In the genomic region with DNA sequence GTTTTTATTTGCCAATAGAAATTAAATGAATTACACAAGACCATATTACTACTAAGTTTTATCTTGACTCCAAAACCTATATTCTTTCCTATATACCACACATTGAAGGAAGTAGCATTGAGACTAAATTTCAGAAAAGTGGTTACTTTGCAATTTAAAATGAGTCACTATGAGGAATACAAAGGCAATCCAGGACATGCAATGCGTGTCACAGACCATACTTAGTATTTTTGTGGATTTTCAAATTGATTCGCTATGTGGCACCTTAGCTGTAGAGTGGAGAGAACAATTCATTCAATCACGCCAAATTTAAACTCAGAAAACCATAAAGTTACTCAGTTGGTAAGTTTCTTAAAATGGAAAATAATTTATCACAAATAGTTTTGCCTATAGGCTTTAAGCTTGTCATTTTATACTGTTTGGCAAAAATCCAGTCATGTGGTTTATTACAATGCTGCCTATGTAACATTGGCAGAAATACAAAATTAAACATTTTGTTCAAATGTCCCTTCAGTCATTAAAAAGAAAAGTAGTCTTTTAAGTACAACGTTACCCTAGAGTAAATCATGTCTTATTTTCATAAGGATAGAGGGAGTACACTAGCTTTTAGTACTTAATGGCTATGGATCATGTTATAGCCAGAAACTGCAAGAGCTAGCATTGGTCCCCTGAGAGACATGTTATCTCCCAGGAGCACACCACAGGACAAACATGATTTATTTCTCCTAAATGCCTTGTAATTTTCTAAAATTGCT, we compare ENCODE assay signal across 24 cellular contexts.
A peak's percentile ranks its signal among the peaks of the same experiment; 100 is the strongest.
DNase-seq lines count a peak whose midpoint lies in the region; ATAC-seq, FAIRE-seq and TF ChIP-seq lines count a peak whose summit lies in the region.
"Had no signal": no experiment of that assay in that cellular context is flagged by ENCODE, and none has a peak within 500 bp of the region (broad histone marks: within the 10 kb centered on the region; RNA-seq: fewer than 3 reads in every experiment).

No MANE protein-coding gene starts in this region.

- TF ChIP-seq CTCF in OCI-LY3 (IDR thresholded peaks at IDR 0.05; ENCODE audit: low read depth, low read length) (no peak), HepG2 (CRISPR knock-in tag; IDR thresholded peaks at IDR 0.05) (no peak)

- TF ChIP-seq EP300 in HepG2 (IDR thresholded peaks at IDR 0.05; ENCODE audit: low read depth in 2 of 2, low read length in 2 of 2) (no peak), HepG2 (CRISPR knock-in tag; IDR thresholded peaks at IDR 0.05; ENCODE audit: borderline replicate concordance) (no peak)

- TF ChIP-seq RAD21 in HepG2 (CRISPR knock-in tag; IDR thresholded peaks at IDR 0.05): no peak

- no peak overlapping the region for H3K4me2 ChIP-seq in OCI-LY3 (ENCODE audit: low read length)
- H3K4me2 ChIP-seq in HepG2 (ENCODE audit: low read depth, low read length): no peak overlapping the region

- H3K4me1 ChIP-seq in OCI-LY3 (ENCODE audit: low read length): no peaks in the 10 kb centered on the region
- H3K4me1 ChIP-seq in HepG2 (ENCODE audit: insufficient read depth, low read length): no peaks in the 10 kb centered on the region
- H3K4me1 ChIP-seq: colonic mucosa, esophagus squamous epithelium, gastroesophageal sphincter, lower lobe of right lung, upper lobe of left lung had no signal

- H3K27ac ChIP-seq in OCI-LY3 (ENCODE audit: low read length) (no peak overlapping the region), HepG2 (ENCODE audit: extremely low read length, insufficient read depth, low read length) (no peak overlapping the region)
- H3K27ac ChIP-seq: brain microvascular endothelial cell, C4-2B, colonic mucosa, esophagus squamous epithelium, gastroesophageal sphincter, lower lobe of right lung, upper lobe of left lung had no signal

- CTCF ChIA-PET in HepG2 (lab: Yijun Ruan, JAX; ENCODE audit: low intra/inter-chr PET ratio, low total read pairs): no interaction called here

- H3K79me2 ChIP-seq in OCI-LY3 (ENCODE audit: low read length) (no peaks in the 10 kb centered on the region), HepG2 (ENCODE audit: insufficient read depth, low read length) (no peaks in the 10 kb centered on the region)

- no peaks in the 10 kb centered on the region for H3K9me3 ChIP-seq in OCI-LY3 (ENCODE audit: insufficient read depth, low read length)
- H3K9me3 ChIP-seq in HepG2 (ENCODE audit: low read length): no peaks in the 10 kb centered on the region
- H3K9me3 ChIP-seq: colonic mucosa, esophagus squamous epithelium, gastroesophageal sphincter, lower lobe of right lung, upper lobe of left lung had no signal

- no peak overlapping the region for H3K4me3 ChIP-seq in OCI-LY3 (ENCODE audit: low read length)
- H3K4me3 ChIP-seq in HepG2 (replicated peaks in 1 of 3; ENCODE audit: insufficient read depth in 1 of 3, low read depth in 2 of 3, low read length in 3 of 3): no peak overlapping the region
- H3K4me3 ChIP-seq: colonic mucosa, esophagus squamous epithelium, gastroesophageal sphincter, lower lobe of right lung, upper lobe of left lung had no signal

- TF ChIP-seq POLR2A in HepG2 (IDR thresholded peaks at IDR 0.05; ENCODE audit: insufficient read depth in 1 of 2, low read depth in 2 of 2, low read length in 2 of 2): no peak

- intact Hi-C loops in HepG2 (cut with micrococcal nuclease; ENCODE audit: unreplicated experiment): no loop called here

- 0 out of 2 replicates have a peak overlapping the region, but pooled peaks have one; percentile 7 for H2AFZ ChIP-seq in OCI-LY3 (ENCODE audit: low read depth, low read length)
- H2AFZ ChIP-seq in HepG2 (ENCODE audit: low read length): no peak overlapping the region

- no TSS peak for BruUV-seq in HepG2 (replicated peaks; lab: Mats Ljungman, UMichigan)

- no peak overlapping the region for H3K9ac ChIP-seq in OCI-LY3 (ENCODE audit: low read length)
- no peak overlapping the region for H3K9ac ChIP-seq in HepG2 (ENCODE audit: insufficient read depth, low read depth, low read length)

- DNase-seq in NCI-H345 (lab: John Stamatoyannopoulos, UW) (peak; percentile 9), NCI-H345 treated with DMSO at 0.1 percent for 48 hours (lab: John Stamatoyannopoulos, UW; ENCODE audit: unreplicated experiment) (no peak), NCI-H146 (lab: John Stamatoyannopoulos, UW) (peak; percentile 65), HCEC 1CT (no peak), HepG2 (ENCODE audit: low spot score) (no peak), A172 (ENCODE audit: low spot score) (no peak)
- no peak for DNase-seq in activated naive CD4-positive, alpha-beta T cell (lab: John Stamatoyannopoulos, UW)
- DNase-seq: activated CD4-positive, alpha-beta memory T cell treated with anti-CD3 and anti-CD28 coated beads for 36 hours; activated effector memory CD4-positive, alpha-beta T cell treated with Interleukin-2 at 50 U/mL for 16 hours; brain microvascular endothelial cell; colonic mucosa; effector memory CD8-positive, alpha-beta T cell; esophagus squamous epithelium; Kasumi-1; kidney; lower lobe of right lung; NCI-H524; stimulated activated CD8-positive, alpha-beta memory T cell treated with anti-CD3 and anti-CD28 coated beads, Interleukin-4, amount 100 ng/mL, for 48 hours; T1000; upper lobe of left lung had no signal

- H4K20me1 ChIP-seq in OCI-LY3 (ENCODE audit: insufficient read depth, low read length) (no peaks in the 10 kb centered on the region), HepG2 (ENCODE audit: insufficient read depth, low read length) (no peaks in the 10 kb centered on the region)

- H3K36me3 ChIP-seq in OCI-LY3 (replicated peaks; ENCODE audit: low read depth, low read length): no peaks in the 10 kb centered on the region
- H3K36me3 ChIP-seq in HepG2 (replicated peaks in 1 of 2; ENCODE audit: control insufficient read depth in 1 of 2, insufficient read depth in 2 of 2, low read length in 2 of 2): no peaks in the 10 kb centered on the region
- H3K36me3 ChIP-seq: brain microvascular endothelial cell, colonic mucosa, esophagus squamous epithelium, gastroesophageal sphincter, lower lobe of right lung, upper lobe of left lung had no signal

- POLR2A ChIA-PET in HepG2 (lab: Yijun Ruan, JAX): no interaction called here

- no peak for ATAC-seq in HepG2
- ATAC-seq: effector memory CD8-positive, alpha-beta T cell; gastroesophageal sphincter; lower lobe of right lung had no signal

- WGBS in HepG2 (ENCODE audit: low lambda C conversion rate): 15% methylated on average over 4 of the region's 4 CpGs

- in situ Hi-C loops in HepG2 (cut with HindIII; ENCODE audit: extremely low pct_ligation_motif_present, low pct_unique_long_range_greater_than_20kb): no loop called here

- no peak for FAIRE-seq in HepG2 (lab: Jason Lieb, UNC)
- FAIRE-seq: HTR-8/SVneo had no signal

- no peaks in the 10 kb centered on the region for H3K27me3 ChIP-seq in OCI-LY3 (ENCODE audit: low read depth, low read length)
- H3K27me3 ChIP-seq in HepG2 (ENCODE audit: control insufficient read depth in 1 of 2, insufficient read depth in 2 of 2, low read length in 2 of 2): no peaks in the 10 kb centered on the region; a peak in 1 of 5 replicates
- H3K27me3 ChIP-seq: brain microvascular endothelial cell, colonic mucosa, esophagus squamous epithelium, gastroesophageal sphincter, upper lobe of left lung had no signal

TF ChIP-seq in HepG2, 621 proteins besides CTCF, POLR2A, EP300 and RAD21:
- no peak for TF ChIP-seq CBX1 (IDR thresholded peaks at IDR 0.05; ENCODE audit: low read depth)
- TF ChIP-seq, protein P1, sequence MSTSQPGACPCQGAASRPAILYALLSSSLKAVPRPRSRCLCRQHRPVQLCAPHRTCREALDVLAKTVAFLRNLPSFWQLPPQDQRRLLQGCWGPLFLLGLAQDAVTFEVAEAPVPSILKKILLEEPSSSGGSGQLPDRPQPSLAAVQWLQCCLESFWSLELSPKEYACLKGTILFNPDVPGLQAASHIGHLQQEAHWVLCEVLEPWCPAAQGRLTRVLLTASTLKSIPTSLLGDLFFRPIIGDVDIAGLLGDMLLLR (CRISPR knock-in tag; IDR thresholded peaks at IDR 0.05): no peak
- TF ChIP-seq YEATS4 (CRISPR knock-in tag; IDR thresholded peaks at IDR 0.05; ENCODE audit: borderline replicate concordance): no peak
- TF ChIP-seq, protein P2, sequence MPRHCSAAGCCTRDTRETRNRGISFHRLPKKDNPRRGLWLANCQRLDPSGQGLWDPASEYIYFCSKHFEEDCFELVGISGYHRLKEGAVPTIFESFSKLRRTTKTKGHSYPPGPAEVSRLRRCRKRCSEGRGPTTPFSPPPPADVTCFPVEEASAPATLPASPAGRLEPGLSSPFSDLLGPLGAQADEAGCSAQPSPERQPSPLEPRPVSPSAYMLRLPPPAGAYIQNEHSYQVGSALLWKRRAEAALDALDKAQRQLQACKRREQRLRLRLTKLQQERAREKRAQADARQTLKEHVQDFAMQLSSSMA (CRISPR knock-in tag; IDR thresholded peaks at IDR 0.05): no peak

Comparison
In these comparisons a context has a peak if more than half of its experiments do, and no peak if none do; other contexts are left out.
1. DNase-seq: peak in NCI-H345 (single experiment) and NCI-H146 (single experiment); none in NCI-H345 treated with DMSO at 0.1 percent for 48 hours (single experiment), HCEC 1CT (single experiment), activated naive CD4-positive, alpha-beta T cell (0 of 4), HepG2 (single experiment) and A172 (single experiment).